1 cellular context compared by ENCODE assay signal in genomic region chr16:11200523-11201063, GRCh38.
TF ChIP-seq lines count a peak whose summit lies in the region.

No MANE protein-coding gene starts in this region.

TF ChIP-seq in K562, 482 proteins besides CTCF, POLR2A, EP300 and RAD21:
- TF ChIP-seq ZNF764 (CRISPR knock-in tag; IDR thresholded peaks at IDR 0.05; ENCODE audit: low read depth): no peak
- no peak for TF ChIP-seq HNRNPUL1 (IDR thresholded peaks at IDR 0.05; ENCODE audit: low read length)
- TF ChIP-seq TFAP4 (CRISPR knock-in tag; IDR thresholded peaks at IDR 0.05; ENCODE audit: borderline replicate concordance): no peak
- TF ChIP-seq ZNF143 (CRISPR knock-in tag; IDR thresholded peaks at IDR 0.05): no peak
- TF ChIP-seq PURB (CRISPR knock-in tag; IDR thresholded peaks at IDR 0.05; ENCODE audit: low read depth): no peak
- no peak for TF ChIP-seq KLF10 (CRISPR knock-in tag; IDR thresholded peaks at IDR 0.05)
- TF ChIP-seq GABPB1 (CRISPR knock-in tag; IDR thresholded peaks at IDR 0.05): no peak
- no peak for TF ChIP-seq USF1 (CRISPR knock-in tag; IDR thresholded peaks at IDR 0.05)
- TF ChIP-seq RHOXF2B (CRISPR knock-in tag; conservative IDR thresholded peaks at IDR 0.05): no peak
- TF ChIP-seq ZNF561 (CRISPR knock-in tag; conservative IDR thresholded peaks at IDR 0.05): no peak
- no peak for TF ChIP-seq CEBPZ (IDR thresholded peaks at IDR 0.05; ENCODE audit: borderline replicate concordance, low read depth, low read length)
- TF ChIP-seq ZNF75A (CRISPR knock-in tag; IDR thresholded peaks at IDR 0.05): no peak
TF ChIP-seq in K562: peak in this region for 0.
